1 cellular context compared by ENCODE assay signal in genomic region chr5:139341187-139341688, GRCh38.
TF ChIP-seq lines count a peak whose summit lies in the region.

No MANE protein-coding gene starts in this region.

TF ChIP-seq in liver, 16 proteins besides CTCF, POLR2A, EP300 and RAD21 (continued from another document):
- TF ChIP-seq REST (IDR thresholded peaks at IDR 0.05) (no peak), FOXA2 (IDR thresholded peaks at IDR 0.05) (no peak), HNF4G (IDR thresholded peaks at IDR 0.05) (no peak), TAF1 (conservative IDR thresholded peaks at IDR 0.05) (no peak), RXRA (IDR thresholded peaks at IDR 0.05) (no peak), ATF3 (IDR thresholded peaks at IDR 0.05) (no peak), EGR1 (IDR thresholded peaks at IDR 0.05; ENCODE audit: low read depth in 2 of 2) (no peak), HNF4A (conservative IDR thresholded peaks at IDR 0.05) (no peak), SP1 (IDR thresholded peaks at IDR 0.05) (no peak)
TF ChIP-seq in liver: peak in this region for 0.
